26 cellular contexts compared by ENCODE assay signal in the genomic region with DNA sequence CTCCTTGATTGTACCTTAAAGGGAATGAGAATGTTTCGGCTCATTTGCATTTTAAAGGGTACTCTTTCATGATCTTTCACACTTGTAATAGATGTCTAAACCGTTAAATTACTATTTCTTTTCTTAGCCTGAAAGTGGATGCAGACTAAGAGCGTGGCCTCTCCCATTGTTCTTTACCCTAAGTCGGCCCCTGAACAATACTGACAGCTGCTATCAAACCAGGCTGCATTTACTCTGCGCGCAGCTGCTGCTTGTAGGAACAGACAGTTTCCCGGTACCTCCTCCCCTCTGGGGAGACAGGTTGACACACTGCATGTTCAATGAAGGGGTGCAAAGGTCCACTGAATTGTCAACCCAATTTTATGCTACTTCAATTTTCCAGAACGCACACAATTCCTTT. TPM values are rescaled to one million over a fixed set of nuclear protein-coding genes. Genes with fewer than 3 reads are reported as not detected.
A peak's percentile ranks its signal among the peaks of the same experiment; 100 is the strongest.
DNase-seq lines count a peak whose midpoint lies in the region; ATAC-seq, FAIRE-seq and TF ChIP-seq lines count a peak whose summit lies in the region.
"Had no signal": no experiment of that assay in that cellular context is flagged by ENCODE, and none has a peak within 500 bp of the region (broad histone marks: within the 10 kb centered on the region; RNA-seq: fewer than 3 reads in every experiment).

No MANE protein-coding gene starts in this region.

- H3K79me2 ChIP-seq in HepG2 (ENCODE audit: insufficient read depth, low read length) = peaks cover 38% of the 10 kb centered on the region

- no peaks in the 10 kb centered on the region for H3K27me3 Mint-ChIP-seq in endodermal cell (ENCODE audit: insufficient read depth)
- no peaks in the 10 kb centered on the region for H3K27me3 Mint-ChIP-seq in type B pancreatic cell
- H3K27me3 Mint-ChIP-seq: activated B cell treated with CpG ODN at 0.5 μM for 24 hours; activated CD8-positive, alpha-beta T cell treated with anti-CD3 and anti-CD28 coated beads for 36 hours; activated naive CD8-positive, alpha-beta T cell treated with anti-CD3 and anti-CD28 coated beads for 36 hours; activated T-cell treated with anti-CD3 and anti-CD28 coated beads, Interleukin-2, amount 50 U/mL, for 24 hours; natural killer cell treated with Interleukin-12 subunit alpha and Interleukin-12 subunit beta and Interleukin-15 and Interleukin-18, amount 100 ng/mL, for 72 hours had no signal

- H3K36me3 Mint-ChIP-seq in endodermal cell (ENCODE audit: low read depth) = peaks cover 55% of the 10 kb centered on the region
- H3K36me3 Mint-ChIP-seq in type B pancreatic cell = peaks cover 35% of the 10 kb centered on the region
- H3K36me3 Mint-ChIP-seq: activated naive CD8-positive, alpha-beta T cell treated with anti-CD3 and anti-CD28 coated beads for 36 hours; natural killer cell treated with Interleukin-12 subunit alpha and Interleukin-12 subunit beta and Interleukin-15 and Interleukin-18, amount 100 ng/mL, for 72 hours had no signal

- no peaks in the 10 kb centered on the region for H3K9me3 ChIP-seq in HepG2 (ENCODE audit: low read length)
- no peaks in the 10 kb centered on the region for H3K9me3 ChIP-seq in right lobe of liver
- H3K9me3 ChIP-seq in endodermal cell (ENCODE audit: control insufficient read depth, low read length) = no peaks in the 10 kb centered on the region
- H3K9me3 ChIP-seq in effector memory CD4-positive, alpha-beta T cell (ENCODE audit: control insufficient read depth, low read length) = no peaks in the 10 kb centered on the region
- H3K9me3 ChIP-seq: BLaER1, body of pancreas, psoas muscle, vagina had no signal

- H3K4me1 Mint-ChIP-seq in endodermal cell = peaks cover 30% of the 10 kb centered on the region
- peaks cover 32% of the 10 kb centered on the region for H3K4me1 Mint-ChIP-seq in type B pancreatic cell (ENCODE audit: unreplicated experiment)
- H3K4me1 Mint-ChIP-seq: activated naive CD8-positive, alpha-beta T cell treated with anti-CD3 and anti-CD28 coated beads for 36 hours had no signal

- WGBS in HepG2 (ENCODE audit: low lambda C conversion rate) = 86% methylated on average over 8 of the region's 8 CpGs
- WGBS in right lobe of liver (ENCODE audit: insufficient coverage, low coverage, low lambda C conversion rate, missing lambda C conversion rate) = 73% methylated on average over 8 of the region's 8 CpGs
- 41 to 61% methylated on average over 6 to 8 of the region's 8 CpGs for WGBS in endodermal cell (ENCODE audit: insufficient coverage in 1 of 2, insufficient read length in 1 of 2), 2 experiments

- BruUV-seq in HepG2 (replicated peaks; lab: Mats Ljungman, UMichigan) = TSS peak; percentile 24

- in situ Hi-C loops in HepG2 (cut with HindIII; ENCODE audit: extremely low pct_ligation_motif_present, low pct_unique_long_range_greater_than_20kb) = no loop called here

- H3K4me3 Mint-ChIP-seq in endodermal cell (no peak overlapping the region), type B pancreatic cell (peak overlapping the region; percentile 16)
- H3K4me3 Mint-ChIP-seq: activated B cell treated with CpG ODN at 0.5 μM for 24 hours; activated CD8-positive, alpha-beta T cell treated with anti-CD3 and anti-CD28 coated beads for 36 hours; activated naive CD8-positive, alpha-beta T cell treated with anti-CD3 and anti-CD28 coated beads for 36 hours; activated T-cell treated with anti-CD3 and anti-CD28 coated beads, Interleukin-2, amount 50 U/mL, for 24 hours; natural killer cell treated with Interleukin-12 subunit alpha and Interleukin-12 subunit beta and Interleukin-15 and Interleukin-18, amount 100 ng/mL, for 72 hours had no signal

- intact Hi-C loops in HepG2 (cut with micrococcal nuclease; ENCODE audit: unreplicated experiment) (no loop called here), right lobe of liver (cut with DNase I) (no loop called here)

- TF ChIP-seq CTCF in HepG2 (CRISPR knock-in tag; IDR thresholded peaks at IDR 0.05) = no peak
- no peak for TF ChIP-seq CTCF in right lobe of liver (IDR thresholded peaks at IDR 0.05)
- no peak for TF ChIP-seq CTCF in endodermal cell (conservative IDR thresholded peaks at IDR 0.05)
- TF ChIP-seq CTCF in type B pancreatic cell (conservative IDR thresholded peaks at IDR 0.05) = no peak

- peaks cover 9% of the 10 kb centered on the region; the same call in 1 of the 2 replicates for H4K20me1 ChIP-seq in HepG2 (ENCODE audit: insufficient read depth, low read length)

- DNase-seq in HepG2 (ENCODE audit: low spot score) (no peak), right lobe of liver (no peak), NCI-H748 treated with DMSO at 0.1 percent for 48 hours (lab: John Stamatoyannopoulos, UW) (peak; percentile 60), endodermal cell (no peak), type B pancreatic cell (ENCODE audit: extremely low spot score, unreplicated experiment) (no peak), DMS114 treated with DMSO at 0.1 percent for 48 hours (lab: John Stamatoyannopoulos, UW; ENCODE audit: unreplicated experiment) (no peak), germinal center (ENCODE audit: low spot score) (no peak)
- no peak for DNase-seq in effector memory CD4-positive, alpha-beta T cell
- DNase-seq: activated B cell treated with CpG ODN at 0.5 μM for 24 hours; activated CD8-positive, alpha-beta T cell treated with anti-CD3 and anti-CD28 coated beads for 36 hours; activated naive CD8-positive, alpha-beta T cell treated with anti-CD3 and anti-CD28 coated beads for 36 hours; activated T-cell treated with anti-CD3 and anti-CD28 coated beads, Interleukin-2, amount 50 U/mL, for 24 hours; mesenchymal stem cell; NCI-H1105 treated with DMSO at 0.1 percent for 48 hours; psoas muscle; stimulated activated CD8-positive, alpha-beta memory T cell treated with anti-CD3 and anti-CD28 coated beads, Interleukin-4, amount 100 ng/mL, for 48 hours had no signal

- H3K27me3 ChIP-seq in HepG2 (ENCODE audit: control insufficient read depth in 1 of 2, insufficient read depth in 2 of 2, low read length in 2 of 2) = no peaks in the 10 kb centered on the region
- H3K27me3 ChIP-seq in right lobe of liver = no peaks in the 10 kb centered on the region
- no peaks in the 10 kb centered on the region for H3K27me3 ChIP-seq in endodermal cell (ENCODE audit: control insufficient read depth, insufficient read depth, low read length, poor library complexity, severe bottlenecking)
- H3K27me3 ChIP-seq in effector memory CD4-positive, alpha-beta T cell (replicated peaks; ENCODE audit: control insufficient read depth, insufficient read depth, low read length, poor library complexity, severe bottlenecking) = no peaks in the 10 kb centered on the region
- H3K27me3 ChIP-seq: BLaER1, body of pancreas, hepatocyte, vagina had no signal

- no peak for TF ChIP-seq EP300 in HepG2 (IDR thresholded peaks at IDR 0.05; ENCODE audit: low read depth in 2 of 2, low read length in 2 of 2)
- no peak for TF ChIP-seq EP300 in HepG2 (CRISPR knock-in tag; IDR thresholded peaks at IDR 0.05; ENCODE audit: borderline replicate concordance)

- H3K9ac ChIP-seq in HepG2 (ENCODE audit: insufficient read depth, low read depth, low read length) = no peak overlapping the region
- no peak overlapping the region for H3K9ac ChIP-seq in endodermal cell (ENCODE audit: extremely low read depth, low read length, poor library complexity, severe bottlenecking)
- H3K9ac ChIP-seq: BLaER1 had no signal

- no peak overlapping the region for H3K4me2 ChIP-seq in HepG2 (ENCODE audit: low read depth, low read length)
- H3K4me2 ChIP-seq: BLaER1, hepatocyte had no signal

- H3K27ac Mint-ChIP-seq in endodermal cell (no peak overlapping the region), type B pancreatic cell (no peak overlapping the region)
- H3K27ac Mint-ChIP-seq: activated B cell treated with CpG ODN at 0.5 μM for 24 hours; activated CD8-positive, alpha-beta T cell treated with anti-CD3 and anti-CD28 coated beads for 36 hours; activated naive CD8-positive, alpha-beta T cell treated with anti-CD3 and anti-CD28 coated beads for 36 hours; activated T-cell treated with anti-CD3 and anti-CD28 coated beads, Interleukin-2, amount 50 U/mL, for 24 hours; natural killer cell treated with Interleukin-12 subunit alpha and Interleukin-12 subunit beta and Interleukin-15 and Interleukin-18, amount 100 ng/mL, for 72 hours had no signal

- no peaks in the 10 kb centered on the region for H3K9me3 Mint-ChIP-seq in endodermal cell
- no peaks in the 10 kb centered on the region for H3K9me3 Mint-ChIP-seq in type B pancreatic cell
- H3K9me3 Mint-ChIP-seq: activated B cell treated with CpG ODN at 0.5 μM for 24 hours; activated CD8-positive, alpha-beta T cell treated with anti-CD3 and anti-CD28 coated beads for 36 hours; activated naive CD8-positive, alpha-beta T cell treated with anti-CD3 and anti-CD28 coated beads for 36 hours; activated T-cell treated with anti-CD3 and anti-CD28 coated beads, Interleukin-2, amount 50 U/mL, for 24 hours; natural killer cell treated with Interleukin-12 subunit alpha and Interleukin-12 subunit beta and Interleukin-15 and Interleukin-18, amount 100 ng/mL, for 72 hours had no signal

- POLR2A ChIA-PET in HepG2 (lab: Yijun Ruan, JAX) = interaction anchor here (1.0 to 1.1 kb wide), 2 partner anchors 9 to 37 kb away, joined by 3 read pairs; no protein-coding TSS in a partner anchor

- H3K4me1 ChIP-seq in HepG2 (ENCODE audit: insufficient read depth, low read length) (peaks cover 6% of the 10 kb centered on the region), right lobe of liver (no peaks in the 10 kb centered on the region), endodermal cell (ENCODE audit: control insufficient read depth, insufficient read depth, low read length) (peaks cover 8% of the 10 kb centered on the region)
- no peaks in the 10 kb centered on the region for H3K4me1 ChIP-seq in effector memory CD4-positive, alpha-beta T cell (ENCODE audit: control insufficient read depth, insufficient read depth, low read length, poor library complexity, severe bottlenecking)
- H3K4me1 ChIP-seq: BLaER1, vagina had no signal

- CTCF ChIA-PET in HepG2 (lab: Yijun Ruan, JAX; ENCODE audit: low intra/inter-chr PET ratio, low total read pairs) = no interaction called here

- H3K4me3 ChIP-seq in HepG2 (replicated peaks in 1 of 3; ENCODE audit: insufficient read depth in 1 of 3, low read depth in 2 of 3, low read length in 3 of 3) (no peak overlapping the region), right lobe of liver (no peak overlapping the region), endodermal cell (ENCODE audit: low read length) (no peak overlapping the region)
- H3K4me3 ChIP-seq in effector memory CD4-positive, alpha-beta T cell (ENCODE audit: insufficient read depth, low read depth, low read length, poor library complexity, severe bottlenecking) = no peak overlapping the region
- H3K4me3 ChIP-seq: BLaER1, body of pancreas, hepatocyte, psoas muscle, vagina had no signal

- TF ChIP-seq RAD21 in HepG2 (CRISPR knock-in tag; IDR thresholded peaks at IDR 0.05) = no peak

- ATAC-seq in HepG2 = no peak
- ATAC-seq in right lobe of liver = no peak
- ATAC-seq: activated CD8-positive, alpha-beta T cell treated with anti-CD3 and anti-CD28 coated beads for 36 hours; body of pancreas; natural killer cell treated with Interleukin-12 subunit alpha and Interleukin-12 subunit beta and Interleukin-15 and Interleukin-18, amount 100 ng/mL, for 72 hours; psoas muscle had no signal

- H3K36me3 ChIP-seq in HepG2 (replicated peaks in 1 of 2; ENCODE audit: control insufficient read depth in 1 of 2, insufficient read depth in 2 of 2, low read length in 2 of 2) (peaks cover 16 to 69% of the 10 kb centered on the region in 2 experiments), right lobe of liver (peaks cover 0 to 36% (median 10%) of the 10 kb centered on the region in 4 donors), endodermal cell (ENCODE audit: control insufficient read depth, insufficient read depth, low read length) (peaks cover 88% of the 10 kb centered on the region)
- H3K36me3 ChIP-seq in effector memory CD4-positive, alpha-beta T cell (ENCODE audit: control insufficient read depth, insufficient read depth, low read length) = no peaks in the 10 kb centered on the region

- TF ChIP-seq POLR2A in HepG2 (IDR thresholded peaks at IDR 0.05; ENCODE audit: insufficient read depth in 1 of 2, low read depth in 2 of 2, low read length in 2 of 2) = no peak
- TF ChIP-seq POLR2A in right lobe of liver (IDR thresholded peaks at IDR 0.05) = no peak

- no peak for FAIRE-seq in HepG2 (lab: Jason Lieb, UNC)
- FAIRE-seq: endothelial cell of umbilical vein, G401.6, H1, HTR-8/SVneo, keratinocyte had no signal

- no peak overlapping the region for H2AFZ ChIP-seq in HepG2 (ENCODE audit: low read length)
- H2AFZ ChIP-seq: hepatocyte had no signal

- H3K27ac ChIP-seq in HepG2 (ENCODE audit: extremely low read length, insufficient read depth, low read length) = no peak overlapping the region
- H3K27ac ChIP-seq in right lobe of liver = no peak overlapping the region
- H3K27ac ChIP-seq in endodermal cell (ENCODE audit: low read depth, low read length) = peak overlapping the region; percentile 91
- H3K27ac ChIP-seq in effector memory CD4-positive, alpha-beta T cell (ENCODE audit: insufficient read depth, low read length, poor library complexity, severe bottlenecking) = no peak overlapping the region
- H3K27ac ChIP-seq: BLaER1, body of pancreas, hepatocyte, psoas muscle, vagina had no signal

RNA-seq across cellular contexts. Expression of a gene that starts 39.9 kb away (rescaled TPM):
- total RNA-seq in HepG2 (2016; rRNA removed; fragmentation: Illumina TruSeq; extraction: Trizol) = 30.7 and 35.9 TPM in 2 replicates
- total RNA-seq in HepG2 (2016; cell fraction: cytosol; rRNA removed; fragmentation: Illumina TruSeq; extraction: Trizol; ENCODE audit: low read depth) = 10.5 and 15.5 TPM in 2 replicates
- 28.4 and 35.8 TPM in 2 replicates for total RNA-seq in HepG2 (2016; cell fraction: insoluble cytoplasmic fraction; rRNA removed; fragmentation: Illumina TruSeq; extraction: Trizol)
- 21.3 and 25.1 TPM in 2 replicates for total RNA-seq in HepG2 (2016; cell fraction: membrane; rRNA removed; fragmentation: Illumina TruSeq; extraction: Trizol)
- 32.7 and 35.7 TPM in 2 replicates for total RNA-seq in HepG2 (2016; cell fraction: nucleus; rRNA removed; fragmentation: Illumina TruSeq; extraction: Trizol)
- 109 and 121 TPM in 2 replicates for polyA plus RNA-seq in HepG2 (2011; rRNA removed)
- 81.0 and 82.2 TPM in 2 replicates for polyA plus RNA-seq in HepG2 (2011; cell fraction: cytosol; rRNA removed)
- polyA plus RNA-seq in HepG2 (2011; cell fraction: nucleus; rRNA removed) = 88.7 and 102 TPM in 2 replicates
- polyA plus RNA-seq in HepG2 (2012) = 76.2 and 83.2 TPM in 2 replicates
- polyA plus RNA-seq in HepG2 (2016; cell fraction: cytosol; fragmentation: Illumina TruSeq; extraction: Trizol; ENCODE audit: low read depth) = 5.7 and 6.0 TPM in 2 replicates
- polyA plus RNA-seq in HepG2 (2016; cell fraction: insoluble cytoplasmic fraction; fragmentation: Illumina TruSeq; extraction: Trizol; ENCODE audit: low read depth) = 37.9 and 46.7 TPM in 2 replicates
- polyA plus RNA-seq in HepG2 (2016; cell fraction: membrane; fragmentation: Illumina TruSeq; extraction: Trizol; ENCODE audit: low read depth) = 16.5 and 18.0 TPM in 2 replicates
- 51.4 and 59.9 TPM in 2 replicates for polyA plus RNA-seq in HepG2 (2016; cell fraction: nucleus; fragmentation: Illumina TruSeq; extraction: Trizol; ENCODE audit: insufficient read depth, low read depth)
- 0.94 and 127 TPM in 2 replicates for polyA minus RNA-seq in HepG2 (2011; rRNA and poly(A)+ RNA removed; ENCODE audit: low replicate concordance)
- polyA minus RNA-seq in HepG2 (2011; cell fraction: cytosol; rRNA and poly(A)+ RNA removed) = 63.4 and 65.8 TPM in 2 replicates
- 111 and 120 TPM in 2 replicates for polyA minus RNA-seq in HepG2 (2011; cell fraction: nucleus; rRNA and poly(A)+ RNA removed)
- 10 to 100 TPM; 31.9 to 62.9 (median 58.0) TPM for total RNA-seq in right lobe of liver
- 10 to 100 TPM; 49.7 to 73.5 TPM for total RNA-seq in endodermal cell
- polyA plus RNA-seq in endodermal cell (2013, experiment 1 of 2) = 133 TPM
- polyA plus RNA-seq in endodermal cell (2013, experiment 2 of 2) = 117 TPM
- 40.2 and 99.6 TPM in 2 replicates for total RNA-seq in type B pancreatic cell (ENCODE audit: low replicate concordance)
